ENCODE assay signal across 8 cellular contexts in genomic region chr11:104918113-104918824, GRCh38. TPM values are rescaled to one million over a fixed set of nuclear protein-coding genes. Genes with fewer than 3 reads are reported as not detected.
A peak's percentile ranks its signal among the peaks of the same experiment; 100 is the strongest.
DNase-seq lines count a peak whose midpoint lies in the region; FAIRE-seq and TF ChIP-seq lines count a peak whose summit lies in the region.

No MANE protein-coding gene starts in this region.

- no peaks in the 10 kb centered on the region for H3K36me3 Mint-ChIP-seq in activated T-cell treated with anti-CD3 and anti-CD28 coated beads, Interleukin-2, amount 50 U/mL, for 24 hours (ENCODE audit: low read depth)

- H3K27ac Mint-ChIP-seq in activated T-cell treated with anti-CD3 and anti-CD28 coated beads, Interleukin-2, amount 50 U/mL, for 24 hours, result peak overlapping the region; percentile 84

- H3K9me3 Mint-ChIP-seq in activated T-cell treated with anti-CD3 and anti-CD28 coated beads, Interleukin-2, amount 50 U/mL, for 24 hours, result peaks cover 4% of the 10 kb centered on the region

- FAIRE-seq in HTR-8/SVneo (lab: Jason Lieb, UNC) (no peak), bronchial epithelial cell (lab: Jason Lieb, UNC) (peak; percentile 55)

- no peak for TF ChIP-seq CTCF in bronchial epithelial cell (IDR thresholded peaks at IDR 0.05; ENCODE audit: insufficient read depth, low read length, severe bottlenecking)

- H3K4me3 Mint-ChIP-seq in activated T-cell treated with anti-CD3 and anti-CD28 coated beads, Interleukin-2, amount 50 U/mL, for 24 hours, result peak overlapping the region; percentile 80

- H3K27me3 ChIP-seq in bronchial epithelial cell (ENCODE audit: control insufficient read depth, insufficient read depth, low read length), result no peaks in the 10 kb centered on the region

- DNase-seq in activated T-cell treated with anti-CD3 and anti-CD28 coated beads, Interleukin-2, amount 50 U/mL, for 24 hours, result no peak
- DNase-seq in activated T-cell treated with anti-CD3 and anti-CD28 coated beads, Interleukin-2, amount 50 U/mL, for 1 hour, result no peak
- DNase-seq in HTR-8/SVneo (ENCODE audit: insufficient read length, low spot score) (peak; percentile 6), bronchial epithelial cell (ENCODE audit: low read depth) (peak; percentile 34), myocyte (ENCODE audit: low read depth) (peak; percentile 50), NCI-H1694 treated with DMSO at 0.1 percent for 48 hours (lab: John Stamatoyannopoulos, UW) (no peak), NCI-H1105 treated with DMSO at 0.1 percent for 48 hours (lab: John Stamatoyannopoulos, UW) (no peak), middle frontal gyrus (ENCODE audit: extremely low spot score, low spot score) (no peak)

- no peaks in the 10 kb centered on the region for H3K27me3 Mint-ChIP-seq in activated T-cell treated with anti-CD3 and anti-CD28 coated beads, Interleukin-2, amount 50 U/mL, for 24 hours

- H3K36me3 ChIP-seq in bronchial epithelial cell (ENCODE audit: control insufficient read depth, insufficient read depth, low read length), result no peaks in the 10 kb centered on the region

- H3K4me3 ChIP-seq in bronchial epithelial cell (ENCODE audit: low read depth, low read length), result peak overlapping the region; percentile 15

- H3K4me1 Mint-ChIP-seq in activated T-cell treated with anti-CD3 and anti-CD28 coated beads, Interleukin-2, amount 50 U/mL, for 24 hours (ENCODE audit: low read depth), result peaks cover 54% of the 10 kb centered on the region

RNA-seq across cellular contexts. Expression of gene CASP12, which starts 20.0 kb away (rescaled TPM):
- total RNA-seq in bronchial epithelial cell, result not detected in 2 replicates
- total RNA-seq in myocyte, result not detected in 2 replicates
- polyA plus RNA-seq in myocyte (2012), result 0.09 TPM

RNA-seq across cellular contexts. Expression of gene CASP4, which starts 50.1 kb away (rescaled TPM):
- total RNA-seq in bronchial epithelial cell (172 and 250 TPM in 2 replicates), myocyte (54.0 and 59.5 TPM in 2 replicates)
- polyA plus RNA-seq in myocyte (2012), result 36.2 TPM

Comparison
In these comparisons a context has a peak if more than half of its experiments do, and no peak if none do; other contexts are left out.
1. DNase-seq: peak in HTR-8/SVneo (single experiment), bronchial epithelial cell (single experiment) and myocyte (single experiment); none in activated T-cell treated with anti-CD3 and anti-CD28 coated beads, Interleukin-2, amount 50 U/mL, for 24 hours (single experiment), activated T-cell treated with anti-CD3 and anti-CD28 coated beads, Interleukin-2, amount 50 U/mL, for 1 hour (single experiment), NCI-H1694 treated with DMSO at 0.1 percent for 48 hours (single experiment), NCI-H1105 treated with DMSO at 0.1 percent for 48 hours (single experiment) and middle frontal gyrus (single experiment).